In genomic region chr15:89321521-89322410, GRCh38 we compare ENCODE assay signal across 3 cellular contexts.
A peak's percentile ranks its signal among the peaks of the same experiment; 100 is the strongest.
TF ChIP-seq lines count a peak whose summit lies in the region.

No MANE protein-coding gene starts in this region.

TF ChIP-seq in GM23338, 12 proteins besides CTCF, POLR2A, EP300 and RAD21 (continued from another document and continues in another):
- TF ChIP-seq ZNF331 (CRISPR knock-in tag; IDR thresholded peaks at IDR 0.05; ENCODE audit: low read depth) (no peak), CREB1 (CRISPR knock-in tag; IDR thresholded peaks at IDR 0.05; ENCODE audit: low read depth) (no peak), EZH2phosphoT487 (IDR thresholded peaks at IDR 0.05; ENCODE audit: unreplicated experiment) (no peak), REST (IDR thresholded peaks at IDR 0.05; ENCODE audit: unreplicated experiment) (no peak)

TF ChIP-seq in WTC11, 78 proteins besides CTCF, POLR2A, EP300 and RAD21 (continued from another document and continues in another):
- no peak for TF ChIP-seq ZNF425 (CRISPR knock-in tag; conservative IDR thresholded peaks at IDR 0.05)
- TF ChIP-seq ZBTB43 (CRISPR knock-in tag; IDR thresholded peaks at IDR 0.05), result no peak
- no peak for TF ChIP-seq IRF2 (CRISPR knock-in tag; IDR thresholded peaks at IDR 0.05; ENCODE audit: borderline replicate concordance, low read depth)
- no peak for TF ChIP-seq ZNF396 (CRISPR knock-in tag; IDR thresholded peaks at IDR 0.05; ENCODE audit: borderline replicate concordance)
- TF ChIP-seq, protein P1, sequence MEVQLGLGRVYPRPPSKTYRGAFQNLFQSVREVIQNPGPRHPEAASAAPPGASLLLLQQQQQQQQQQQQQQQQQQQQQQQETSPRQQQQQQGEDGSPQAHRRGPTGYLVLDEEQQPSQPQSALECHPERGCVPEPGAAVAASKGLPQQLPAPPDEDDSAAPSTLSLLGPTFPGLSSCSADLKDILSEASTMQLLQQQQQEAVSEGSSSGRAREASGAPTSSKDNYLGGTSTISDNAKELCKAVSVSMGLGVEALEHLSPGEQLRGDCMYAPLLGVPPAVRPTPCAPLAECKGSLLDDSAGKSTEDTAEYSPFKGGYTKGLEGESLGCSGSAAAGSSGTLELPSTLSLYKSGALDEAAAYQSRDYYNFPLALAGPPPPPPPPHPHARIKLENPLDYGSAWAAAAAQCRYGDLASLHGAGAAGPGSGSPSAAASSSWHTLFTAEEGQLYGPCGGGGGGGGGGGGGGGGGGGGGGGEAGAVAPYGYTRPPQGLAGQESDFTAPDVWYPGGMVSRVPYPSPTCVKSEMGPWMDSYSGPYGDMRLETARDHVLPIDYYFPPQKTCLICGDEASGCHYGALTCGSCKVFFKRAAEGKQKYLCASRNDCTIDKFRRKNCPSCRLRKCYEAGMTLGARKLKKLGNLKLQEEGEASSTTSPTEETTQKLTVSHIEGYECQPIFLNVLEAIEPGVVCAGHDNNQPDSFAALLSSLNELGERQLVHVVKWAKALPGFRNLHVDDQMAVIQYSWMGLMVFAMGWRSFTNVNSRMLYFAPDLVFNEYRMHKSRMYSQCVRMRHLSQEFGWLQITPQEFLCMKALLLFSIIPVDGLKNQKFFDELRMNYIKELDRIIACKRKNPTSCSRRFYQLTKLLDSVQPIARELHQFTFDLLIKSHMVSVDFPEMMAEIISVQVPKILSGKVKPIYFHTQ (CRISPR knock-in tag; IDR thresholded peaks at IDR 0.05), result no peak
- TF ChIP-seq CBFB (CRISPR knock-in tag; IDR thresholded peaks at IDR 0.05; ENCODE audit: low read depth), result no peak
- TF ChIP-seq, protein P2, sequence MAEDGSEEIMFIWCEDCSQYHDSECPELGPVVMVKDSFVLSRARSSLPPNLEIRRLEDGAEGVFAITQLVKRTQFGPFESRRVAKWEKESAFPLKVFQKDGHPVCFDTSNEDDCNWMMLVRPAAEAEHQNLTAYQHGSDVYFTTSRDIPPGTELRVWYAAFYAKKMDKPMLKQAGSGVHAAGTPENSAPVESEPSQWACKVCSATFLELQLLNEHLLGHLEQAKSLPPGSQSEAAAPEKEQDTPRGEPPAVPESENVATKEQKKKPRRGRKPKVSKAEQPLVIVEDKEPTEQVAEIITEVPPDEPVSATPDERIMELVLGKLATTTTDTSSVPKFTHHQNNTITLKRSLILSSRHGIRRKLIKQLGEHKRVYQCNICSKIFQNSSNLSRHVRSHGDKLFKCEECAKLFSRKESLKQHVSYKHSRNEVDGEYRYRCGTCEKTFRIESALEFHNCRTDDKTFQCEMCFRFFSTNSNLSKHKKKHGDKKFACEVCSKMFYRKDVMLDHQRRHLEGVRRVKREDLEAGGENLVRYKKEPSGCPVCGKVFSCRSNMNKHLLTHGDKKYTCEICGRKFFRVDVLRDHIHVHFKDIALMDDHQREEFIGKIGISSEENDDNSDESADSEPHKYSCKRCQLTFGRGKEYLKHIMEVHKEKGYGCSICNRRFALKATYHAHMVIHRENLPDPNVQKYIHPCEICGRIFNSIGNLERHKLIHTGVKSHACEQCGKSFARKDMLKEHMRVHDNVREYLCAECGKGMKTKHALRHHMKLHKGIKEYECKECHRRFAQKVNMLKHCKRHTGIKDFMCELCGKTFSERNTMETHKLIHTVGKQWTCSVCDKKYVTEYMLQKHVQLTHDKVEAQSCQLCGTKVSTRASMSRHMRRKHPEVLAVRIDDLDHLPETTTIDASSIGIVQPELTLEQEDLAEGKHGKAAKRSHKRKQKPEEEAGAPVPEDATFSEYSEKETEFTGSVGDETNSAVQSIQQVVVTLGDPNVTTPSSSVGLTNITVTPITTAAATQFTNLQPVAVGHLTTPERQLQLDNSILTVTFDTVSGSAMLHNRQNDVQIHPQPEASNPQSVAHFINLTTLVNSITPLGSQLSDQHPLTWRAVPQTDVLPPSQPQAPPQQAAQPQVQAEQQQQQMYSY (CRISPR knock-in tag; IDR thresholded peaks at IDR 0.05), result no peak
- no peak for TF ChIP-seq NR1H2 (CRISPR knock-in tag; IDR thresholded peaks at IDR 0.05)
- TF ChIP-seq MXD4 (CRISPR knock-in tag; IDR thresholded peaks at IDR 0.05; ENCODE audit: borderline replicate concordance), result no peak
- TF ChIP-seq JAZF1 (CRISPR knock-in tag; IDR thresholded peaks at IDR 0.05), result no peak
- no peak for TF ChIP-seq ZNF121 (CRISPR knock-in tag; IDR thresholded peaks at IDR 0.05)
- TF ChIP-seq, protein P3, sequence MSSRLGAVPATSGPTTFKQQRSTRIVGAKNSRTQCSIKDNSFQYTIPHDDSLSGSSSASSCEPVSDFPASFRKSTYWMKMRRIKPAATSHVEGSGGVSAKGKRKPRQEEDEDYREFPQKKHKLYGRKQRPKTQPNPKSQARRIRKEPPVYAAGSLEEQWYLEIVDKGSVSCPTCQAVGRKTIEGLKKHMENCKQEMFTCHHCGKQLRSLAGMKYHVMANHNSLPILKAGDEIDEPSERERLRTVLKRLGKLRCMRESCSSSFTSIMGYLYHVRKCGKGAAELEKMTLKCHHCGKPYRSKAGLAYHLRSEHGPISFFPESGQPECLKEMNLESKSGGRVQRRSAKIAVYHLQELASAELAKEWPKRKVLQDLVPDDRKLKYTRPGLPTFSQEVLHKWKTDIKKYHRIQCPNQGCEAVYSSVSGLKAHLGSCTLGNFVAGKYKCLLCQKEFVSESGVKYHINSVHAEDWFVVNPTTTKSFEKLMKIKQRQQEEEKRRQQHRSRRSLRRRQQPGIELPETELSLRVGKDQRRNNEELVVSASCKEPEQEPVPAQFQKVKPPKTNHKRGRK (CRISPR knock-in tag; IDR thresholded peaks at IDR 0.05; ENCODE audit: borderline replicate concordance), result no peak

TF ChIP-seq in liver, 16 proteins besides CTCF, POLR2A, EP300 and RAD21 (continued from another document):
- TF ChIP-seq, protein P4, sequence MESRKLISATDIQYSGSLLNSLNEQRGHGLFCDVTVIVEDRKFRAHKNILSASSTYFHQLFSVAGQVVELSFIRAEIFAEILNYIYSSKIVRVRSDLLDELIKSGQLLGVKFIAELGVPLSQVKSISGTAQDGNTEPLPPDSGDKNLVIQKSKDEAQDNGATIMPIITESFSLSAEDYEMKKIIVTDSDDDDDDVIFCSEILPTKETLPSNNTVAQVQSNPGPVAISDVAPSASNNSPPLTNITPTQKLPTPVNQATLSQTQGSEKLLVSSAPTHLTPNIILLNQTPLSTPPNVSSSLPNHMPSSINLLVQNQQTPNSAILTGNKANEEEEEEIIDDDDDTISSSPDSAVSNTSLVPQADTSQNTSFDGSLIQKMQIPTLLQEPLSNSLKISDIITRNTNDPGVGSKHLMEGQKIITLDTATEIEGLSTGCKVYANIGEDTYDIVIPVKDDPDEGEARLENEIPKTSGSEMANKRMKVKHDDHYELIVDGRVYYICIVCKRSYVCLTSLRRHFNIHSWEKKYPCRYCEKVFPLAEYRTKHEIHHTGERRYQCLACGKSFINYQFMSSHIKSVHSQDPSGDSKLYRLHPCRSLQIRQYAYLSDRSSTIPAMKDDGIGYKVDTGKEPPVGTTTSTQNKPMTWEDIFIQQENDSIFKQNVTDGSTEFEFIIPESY (IDR thresholded peaks at IDR 0.05), result no peak
- no peak for TF ChIP-seq JUND (IDR thresholded peaks at IDR 0.05)
- no peak for TF ChIP-seq FOXA1 (IDR thresholded peaks at IDR 0.05)
- TF ChIP-seq ATF3 (IDR thresholded peaks at IDR 0.05), result no peak
- peak; percentile 82 for TF ChIP-seq NR2F2 (IDR thresholded peaks at IDR 0.05)
TF ChIP-seq in liver: peak in this region for 6.
